In genomic region chr9:125663127-125663526, GRCh38 we compare ENCODE assay signal across 10 cellular contexts. TPM values are rescaled to one million over a fixed set of nuclear protein-coding genes. Genes with fewer than 3 reads are reported as not detected.
DNase-seq lines count a peak whose midpoint lies in the region; ATAC-seq and TF ChIP-seq lines count a peak whose summit lies in the region.
"Had no signal": no experiment of that assay in that cellular context is flagged by ENCODE, and none has a peak within 500 bp of the region (broad histone marks: within the 10 kb centered on the region; RNA-seq: fewer than 3 reads in every experiment).

No MANE protein-coding gene starts in this region.

- no peaks in the 10 kb centered on the region for H3K9me3 Mint-ChIP-seq in activated CD8-positive, alpha-beta memory T cell treated with anti-CD3 and anti-CD28 coated beads, Interleukin-2, amount 10 ng/mL, durations not matched to agents 7 days and 5 days (ENCODE audit: low read depth)
- no peaks in the 10 kb centered on the region for H3K9me3 Mint-ChIP-seq in central memory CD8-positive, alpha-beta T cell
- H3K9me3 Mint-ChIP-seq in stimulated activated effector memory CD8-positive, alpha-beta T cell treated with anti-CD3 and anti-CD28 coated beads, Interleukin-12 subunit alpha, Interleukin-12 subunit beta, amount 100 ng/mL, for 72 hours: no peaks in the 10 kb centered on the region

- no peak overlapping the region for H3K9ac ChIP-seq in OCI-LY3 (ENCODE audit: low read length)

- H3K27ac Mint-ChIP-seq in activated CD8-positive, alpha-beta memory T cell treated with anti-CD3 and anti-CD28 coated beads, Interleukin-2, amount 10 ng/mL, durations not matched to agents 7 days and 5 days: peak overlapping the region; percentile 73
- no peak overlapping the region for H3K27ac Mint-ChIP-seq in central memory CD8-positive, alpha-beta T cell (ENCODE audit: low read depth)
- no peak overlapping the region for H3K27ac Mint-ChIP-seq in stimulated activated effector memory CD8-positive, alpha-beta T cell treated with anti-CD3 and anti-CD28 coated beads, Interleukin-12 subunit alpha, Interleukin-12 subunit beta, amount 100 ng/mL, for 72 hours

- TF ChIP-seq CTCF in OCI-LY3 (IDR thresholded peaks at IDR 0.05; ENCODE audit: low read depth, low read length): no peak

- ATAC-seq in activated CD8-positive, alpha-beta memory T cell treated with anti-CD3 and anti-CD28 coated beads, Interleukin-2, amount 10 ng/mL, durations not matched to agents 7 days and 5 days: peak; percentile 91
- ATAC-seq in central memory CD8-positive, alpha-beta T cell (replicated peaks; ENCODE audit: extremely low read depth, poor library complexity, severe bottlenecking): peak; percentile 28
- peak; percentile 91 for ATAC-seq in stimulated activated effector memory CD8-positive, alpha-beta T cell treated with anti-CD3 and anti-CD28 coated beads, Interleukin-12 subunit alpha, Interleukin-12 subunit beta, amount 100 ng/mL, for 72 hours
- ATAC-seq in HG02885 (IDR thresholded peaks at IDR 0.05; ENCODE audit: poor library complexity, unreplicated experiment): no peak
- ATAC-seq: body of pancreas had no signal

- H3K4me3 Mint-ChIP-seq in activated CD8-positive, alpha-beta memory T cell treated with anti-CD3 and anti-CD28 coated beads, Interleukin-2, amount 10 ng/mL, durations not matched to agents 7 days and 5 days: no peak overlapping the region
- no peak overlapping the region for H3K4me3 Mint-ChIP-seq in central memory CD8-positive, alpha-beta T cell
- H3K4me3 Mint-ChIP-seq in stimulated activated effector memory CD8-positive, alpha-beta T cell treated with anti-CD3 and anti-CD28 coated beads, Interleukin-12 subunit alpha, Interleukin-12 subunit beta, amount 100 ng/mL, for 72 hours: no peak overlapping the region

- H3K9me3 ChIP-seq in OCI-LY3 (ENCODE audit: insufficient read depth, low read length): no peaks in the 10 kb centered on the region
- H3K9me3 ChIP-seq: body of pancreas, SJSA1 had no signal

- H3K4me2 ChIP-seq in OCI-LY3 (ENCODE audit: low read length): peak overlapping the region; percentile 20

- no peak overlapping the region for H3K27ac ChIP-seq in OCI-LY3 (ENCODE audit: low read length)
- H3K27ac ChIP-seq: body of pancreas, SJSA1 had no signal

- no peaks in the 10 kb centered on the region for H3K79me2 ChIP-seq in OCI-LY3 (ENCODE audit: low read length)

- peaks cover 18% of the 10 kb centered on the region for H3K36me3 Mint-ChIP-seq in activated CD8-positive, alpha-beta memory T cell treated with anti-CD3 and anti-CD28 coated beads, Interleukin-2, amount 10 ng/mL, durations not matched to agents 7 days and 5 days
- peaks cover 2% of the 10 kb centered on the region for H3K36me3 Mint-ChIP-seq in central memory CD8-positive, alpha-beta T cell (ENCODE audit: insufficient read depth)
- H3K36me3 Mint-ChIP-seq in stimulated activated effector memory CD8-positive, alpha-beta T cell treated with anti-CD3 and anti-CD28 coated beads, Interleukin-12 subunit alpha, Interleukin-12 subunit beta, amount 100 ng/mL, for 72 hours: peaks cover 27% of the 10 kb centered on the region

- H4K20me1 ChIP-seq in OCI-LY3 (ENCODE audit: insufficient read depth, low read length): no peaks in the 10 kb centered on the region

- peaks cover 8% of the 10 kb centered on the region for H3K36me3 ChIP-seq in OCI-LY3 (replicated peaks; ENCODE audit: low read depth, low read length)

- peaks cover 14% of the 10 kb centered on the region for H3K4me1 Mint-ChIP-seq in activated CD8-positive, alpha-beta memory T cell treated with anti-CD3 and anti-CD28 coated beads, Interleukin-2, amount 10 ng/mL, durations not matched to agents 7 days and 5 days
- H3K4me1 Mint-ChIP-seq in central memory CD8-positive, alpha-beta T cell: peaks cover 7% of the 10 kb centered on the region
- H3K4me1 Mint-ChIP-seq in stimulated activated effector memory CD8-positive, alpha-beta T cell treated with anti-CD3 and anti-CD28 coated beads, Interleukin-12 subunit alpha, Interleukin-12 subunit beta, amount 100 ng/mL, for 72 hours: peaks cover 14% of the 10 kb centered on the region

- CTCF ChIA-PET in activated CD8-positive, alpha-beta memory T cell treated with anti-CD3 and anti-CD28 coated beads, Interleukin-2, amount 10 ng/mL, durations not matched to agents 7 days and 5 days (lab: Charles Lee): no interaction called here

- H3K4me1 ChIP-seq in OCI-LY3 (ENCODE audit: low read length): peaks cover 6% of the 10 kb centered on the region
- H3K4me1 ChIP-seq: body of pancreas had no signal

- no peak overlapping the region for H3K4me3 ChIP-seq in OCI-LY3 (ENCODE audit: low read length)
- H3K4me3 ChIP-seq: body of pancreas, SJSA1 had no signal

- no peak overlapping the region for H2AFZ ChIP-seq in OCI-LY3 (ENCODE audit: low read depth, low read length)

- no peaks in the 10 kb centered on the region for H3K27me3 ChIP-seq in OCI-LY3 (ENCODE audit: low read depth, low read length)
- H3K27me3 ChIP-seq: body of pancreas, SJSA1 had no signal

- no peaks in the 10 kb centered on the region for H3K27me3 Mint-ChIP-seq in activated CD8-positive, alpha-beta memory T cell treated with anti-CD3 and anti-CD28 coated beads, Interleukin-2, amount 10 ng/mL, durations not matched to agents 7 days and 5 days
- H3K27me3 Mint-ChIP-seq in central memory CD8-positive, alpha-beta T cell: no peaks in the 10 kb centered on the region

- no peak for DNase-seq in activated CD8-positive, alpha-beta memory T cell treated with anti-CD3 and anti-CD28 coated beads, Interleukin-2, amount 10 ng/mL, durations not matched to agents 7 days and 5 days
- no peak for DNase-seq in activated CD8-positive, alpha-beta memory T cell treated with anti-CD3 and anti-CD28 coated beads, Interleukin-2, amount 50 U/mL, for 4 hours
- DNase-seq in central memory CD8-positive, alpha-beta T cell (ENCODE audit: low spot score in 2 of 2): no peak
- DNase-seq in stimulated activated effector memory CD8-positive, alpha-beta T cell treated with anti-CD3 and anti-CD28 coated beads, Interleukin-12 subunit alpha, Interleukin-12 subunit beta, amount 100 ng/mL, for 72 hours (ENCODE audit: low spot score in 2 of 2): no peak
- DNase-seq in anterior cingulate cortex (lab: John Stamatoyannopoulos, UW): no peak
- no peak for DNase-seq in COR-L47 (lab: John Stamatoyannopoulos, UW)
- DNase-seq: body of pancreas had no signal

RNA-seq across cellular contexts. Expression of gene MAPKAP1, which starts 43.9 kb away (rescaled TPM):
- total RNA-seq in activated CD8-positive, alpha-beta memory T cell treated with anti-CD3 and anti-CD28 coated beads, Interleukin-2, amount 10 ng/mL, durations not matched to agents 7 days and 5 days: 10 to 100 TPM; 53.2 to 59.4 TPM
